ENCODE assay signal across 26 cellular contexts in genomic region chr13:71339010-71339409, GRCh38.
"Had no signal": no experiment of that assay in that cellular context is flagged by ENCODE, and none has a peak within 500 bp of the region (broad histone marks: within the 10 kb centered on the region; RNA-seq: fewer than 3 reads in every experiment).

No MANE protein-coding gene starts in this region.

- H3K27me3 ChIP-seq: adrenal gland, brain microvascular endothelial cell, dorsolateral prefrontal cortex, foreskin keratinocyte, gastrocnemius medialis, heart left ventricle had no signal

- H3K27ac ChIP-seq: adrenal gland, brain microvascular endothelial cell, coronary artery, dorsolateral prefrontal cortex, foreskin keratinocyte, gastrocnemius medialis, heart left ventricle had no signal

- ATAC-seq: activated CD4-positive, alpha-beta T cell treated with anti-CD3 and anti-CD28 coated beads for 36 hours; activated CD8-positive, alpha-beta memory T cell treated with anti-CD3 and anti-CD28 coated beads, Interleukin-2, amount 10 ng/mL, durations not matched to agents 7 days and 5 days; activated CD8-positive, alpha-beta T cell treated with anti-CD3 and anti-CD28 coated beads, Interleukin-2, amount 10 ng/mL, durations not matched to agents 7 days and 5 days; activated naive CD8-positive, alpha-beta T cell treated with anti-CD3 and anti-CD28 coated beads, Interleukin-2, amount 50 U/mL, for 24 hours; esophagus mucosa; foreskin keratinocyte; gastrocnemius medialis; heart left ventricle had no signal

- DNase-seq: activated CD4-positive, alpha-beta memory T cell treated with anti-CD3 and anti-CD28 coated beads for 36 hours; activated CD4-positive, alpha-beta T cell treated with anti-CD3 and anti-CD28 coated beads for 36 hours; activated CD4-positive, alpha-beta T cell treated with anti-CD3 and anti-CD28 coated beads, Interleukin-2, amount 10 ng/mL, durations not matched to agents 24 days and 14 days; activated CD4-positive, CD25-positive, alpha-beta regulatory T cell; activated CD4-positive, CD25-positive, alpha-beta regulatory T cell treated with anti-CD3 and anti-CD28 coated beads, Interleukin-2, amount 50 U/mL, for 72 hours; activated CD8-positive, alpha-beta memory T cell treated with anti-CD3 and anti-CD28 coated beads, Interleukin-2, amount 10 ng/mL, durations not matched to agents 7 days and 5 days; activated CD8-positive, alpha-beta memory T cell treated with anti-CD3 and anti-CD28 coated beads, Interleukin-2, amount 50 U/mL, for 4 hours; activated CD8-positive, alpha-beta T cell treated with anti-CD3 and anti-CD28 coated beads, Interleukin-2, amount 10 ng/mL, durations not matched to agents 7 days and 5 days; activated effector memory CD4-positive, alpha-beta T cell treated with anti-CD3 and anti-CD28 coated beads, Interleukin-2, amount 50 U/mL, for 16 hours; activated naive CD4-positive, alpha-beta T cell treated with anti-CD3 and anti-CD28 coated beads for 36 hours; activated naive CD8-positive, alpha-beta T cell treated with anti-CD3 and anti-CD28 coated beads for 36 hours; activated naive CD8-positive, alpha-beta T cell treated with anti-CD3 and anti-CD28 coated beads, Interleukin-2, amount 50 U/mL, for 24 hours; activated T-cell treated with anti-CD3 and anti-CD28 coated beads, Interleukin-2, amount 50 U/mL, for 1 hour; activated T-cell treated with anti-CD3 and anti-CD28 coated beads, Interleukin-2, amount 50 U/mL, for 48 hours; adrenal gland; brain microvascular endothelial cell; dorsolateral prefrontal cortex; effector memory CD4-positive, alpha-beta T cell; endodermal cell; foreskin keratinocyte; gastrocnemius medialis; glutamatergic neuron; heart left ventricle; T-helper 2 cell had no signal

- H3K4me3 ChIP-seq: adrenal gland, coronary artery, dorsolateral prefrontal cortex, gastrocnemius medialis, heart left ventricle had no signal

- H3K36me3 ChIP-seq: adrenal gland, brain microvascular endothelial cell, gastrocnemius medialis, heart left ventricle had no signal

- H3K4me1 ChIP-seq: adrenal gland, foreskin keratinocyte, gastrocnemius medialis, heart left ventricle had no signal

- H3K9me3 ChIP-seq: adrenal gland, gastrocnemius medialis, heart left ventricle had no signal
